In the genomic region with DNA sequence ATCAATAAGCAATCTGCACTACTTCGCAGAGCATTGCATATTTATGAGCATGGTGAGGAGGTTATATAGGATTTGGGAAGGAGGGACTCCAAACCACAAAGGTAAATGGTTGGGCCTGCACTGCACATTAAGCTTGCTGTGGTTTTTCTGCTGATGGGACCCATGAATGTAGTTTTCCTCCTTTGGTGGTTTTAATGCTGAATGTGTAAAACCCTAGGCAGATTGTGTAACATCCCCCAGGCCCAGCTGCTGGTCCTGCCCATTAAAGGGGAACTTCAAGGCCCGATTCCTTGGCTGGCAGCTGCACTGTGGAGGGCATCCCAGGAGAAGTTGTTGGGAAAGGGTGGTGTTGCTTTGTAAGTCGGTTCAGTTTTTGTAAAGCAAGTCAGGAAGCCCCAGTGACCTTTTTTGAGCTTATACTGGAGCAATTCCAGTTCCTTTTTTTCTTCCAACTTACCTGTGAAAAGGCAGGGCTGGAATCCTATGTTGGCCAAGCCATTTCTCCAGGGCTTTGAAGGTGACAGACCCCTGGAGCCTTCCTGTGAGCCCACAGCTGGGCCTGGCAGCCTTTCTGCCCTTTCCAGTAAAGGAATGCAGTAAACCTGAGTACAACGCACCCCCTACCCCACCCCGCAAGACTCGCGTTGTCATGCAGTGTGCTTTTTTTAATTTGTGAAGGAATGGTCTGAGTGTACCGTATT, we compare ENCODE assay signal across 8 cellular contexts. TPM values are rescaled to one million over a fixed set of nuclear protein-coding genes. Genes with fewer than 3 reads are reported as not detected.
DNase-seq lines count a peak whose midpoint lies in the region; ATAC-seq and TF ChIP-seq lines count a peak whose summit lies in the region.

No MANE protein-coding gene starts in this region.

- ATAC-seq in sciatic nerve (peak; percentile 83), GM18505 (IDR thresholded peaks at IDR 0.05; ENCODE audit: unreplicated experiment) (no peak), HG02588 (IDR thresholded peaks at IDR 0.05; ENCODE audit: unreplicated experiment) (no peak)
- no peak for ATAC-seq in activated CD8-positive, alpha-beta T cell treated with anti-CD3 and anti-CD28 coated beads for 36 hours

- no peaks in the 10 kb centered on the region for H3K27me3 Mint-ChIP-seq in activated CD8-positive, alpha-beta T cell treated with anti-CD3 and anti-CD28 coated beads for 36 hours

- H3K4me3 ChIP-seq in adrenal gland (peak overlapping the region in 1 of 4 donors; percentile 68), left ventricle myocardium inferior (peak overlapping the region; percentile 75)

- H3K27me3 ChIP-seq in adrenal gland, result no peaks in the 10 kb centered on the region
- H3K27me3 ChIP-seq in left ventricle myocardium inferior (ENCODE audit: low read depth), result no peaks in the 10 kb centered on the region

- H3K4me3 Mint-ChIP-seq in activated CD8-positive, alpha-beta T cell treated with anti-CD3 and anti-CD28 coated beads for 36 hours, result no peak overlapping the region

- no peak overlapping the region for H3K27ac Mint-ChIP-seq in activated CD8-positive, alpha-beta T cell treated with anti-CD3 and anti-CD28 coated beads for 36 hours

- TF ChIP-seq POLR2A in adrenal gland (IDR thresholded peaks at IDR 0.05) (no peak), GM18505 (IDR thresholded peaks at IDR 0.05; ENCODE audit: borderline replicate concordance, extremely low read depth, insufficient read depth, insufficient read length) (no peak)

- POLR2A ChIA-PET in activated CD8-positive, alpha-beta T cell treated with anti-CD3 and anti-CD28 coated beads for 36 hours (lab: Charles Lee), result interaction anchor here (0.6 kb wide), 1 partner anchor 1253 kb away, joined by 3 read pairs; no protein-coding TSS in a partner anchor

- no peaks in the 10 kb centered on the region for H3K36me3 ChIP-seq in adrenal gland (replicated peaks in 1 of 2)
- H3K36me3 ChIP-seq in left ventricle myocardium inferior, result peaks cover 46% of the 10 kb centered on the region

- 16 to 38% (median 22%) methylated on average over 8 of the region's 8 CpGs for WGBS in adrenal gland, 4 donors

- H3K9me3 ChIP-seq in adrenal gland (replicated peaks in 1 of 3) (no peaks in the 10 kb centered on the region), left ventricle myocardium inferior (replicated peaks) (no peaks in the 10 kb centered on the region)

- TF ChIP-seq CTCF in adrenal gland (IDR thresholded peaks at IDR 0.05), result no peak
- no peak for TF ChIP-seq CTCF in left ventricle myocardium inferior (IDR thresholded peaks at IDR 0.05; ENCODE audit: borderline replicate concordance)
- TF ChIP-seq CTCF in activated CD8-positive, alpha-beta T cell treated with anti-CD3 and anti-CD28 coated beads for 36 hours (IDR thresholded peaks at IDR 0.05), result no peak

- H3K4me1 ChIP-seq in adrenal gland (replicated peaks in 1 of 2), result peaks cover 39 to 41% of the 10 kb centered on the region in 2 donors
- H3K4me1 ChIP-seq in left ventricle myocardium inferior, result peaks cover 90% of the 10 kb centered on the region

- no peaks in the 10 kb centered on the region for H3K9me3 Mint-ChIP-seq in activated CD8-positive, alpha-beta T cell treated with anti-CD3 and anti-CD28 coated beads for 36 hours

- DNase-seq in GM03348 (ENCODE audit: low spot score), result peak; percentile 88
- peak in 6 of 7 donors; percentile 72 to 85 (median 82) for DNase-seq in adrenal gland
- peak; percentile 71 for DNase-seq in left ventricle myocardium inferior
- DNase-seq in sciatic nerve (ENCODE audit: low spot score), result peak; percentile 84
- DNase-seq in activated CD8-positive, alpha-beta T cell treated with anti-CD3 and anti-CD28 coated beads for 36 hours, result no peak
- no peak for DNase-seq in NCI-H774 (lab: John Stamatoyannopoulos, UW)

- intact Hi-C loops in adrenal gland (cut with DNase I), result no loop called here
- intact Hi-C loops in left ventricle myocardium inferior (cut with micrococcal nuclease), result no loop called here
- intact Hi-C loops in sciatic nerve (cut with DNase I), result no loop called here
- intact Hi-C loops in activated CD8-positive, alpha-beta T cell treated with anti-CD3 and anti-CD28 coated beads for 36 hours (cut with micrococcal nuclease), result no loop called here

- CTCF ChIA-PET in activated CD8-positive, alpha-beta T cell treated with anti-CD3 and anti-CD28 coated beads for 36 hours (lab: Charles Lee), result no interaction called here

- H3K4me1 Mint-ChIP-seq in activated CD8-positive, alpha-beta T cell treated with anti-CD3 and anti-CD28 coated beads for 36 hours (ENCODE audit: low read depth), result peaks cover 4% of the 10 kb centered on the region

- H3K27ac ChIP-seq in adrenal gland (peak overlapping the region; percentile 74 to 94 (median 90)), left ventricle myocardium inferior (replicated peaks) (peak overlapping the region; percentile 96)

- no peaks in the 10 kb centered on the region for H3K36me3 Mint-ChIP-seq in activated CD8-positive, alpha-beta T cell treated with anti-CD3 and anti-CD28 coated beads for 36 hours (ENCODE audit: low read depth)

RNA-seq across cellular contexts. Expression of a gene that starts 43.1 kb away (rescaled TPM):
- 10 to 100 TPM; 19.4 to 75.7 (median 49.4) TPM for total RNA-seq in adrenal gland
- polyA plus RNA-seq in adrenal gland, result 100 to 1,000 TPM in 2 of 3 donors, 10 to 100 TPM in 1; 95.3 to 124 (median 115) TPM
- total RNA-seq in left ventricle myocardium inferior, result 67.5 TPM
- 38.1 TPM for total RNA-seq in sciatic nerve
- total RNA-seq in activated CD8-positive, alpha-beta T cell treated with anti-CD3 and anti-CD28 coated beads for 36 hours, result 100 to 1,000 TPM in 1 of 2 experiments, 10 to 100 TPM in 1; 99.8 to 100 TPM

Comparison
In these comparisons a context has a peak if more than half of its experiments do, and no peak if none do; other contexts are left out.
1. DNase-seq: peak in GM03348 (single experiment), adrenal gland (6 of 7), left ventricle myocardium inferior (single experiment) and sciatic nerve (single experiment); none in activated CD8-positive, alpha-beta T cell treated with anti-CD3 and anti-CD28 coated beads for 36 hours (single experiment) and NCI-H774 (single experiment).